8 cellular contexts compared by ENCODE assay signal in genomic region chr6:168370310-168370991, GRCh38. TPM values are rescaled to one million over a fixed set of nuclear protein-coding genes. Genes with fewer than 3 reads are reported as not detected.
DNase-seq lines count a peak whose midpoint lies in the region; ATAC-seq and TF ChIP-seq lines count a peak whose summit lies in the region.

No MANE protein-coding gene starts in this region.

- TF ChIP-seq RAD21 in HCT116 (IDR thresholded peaks at IDR 0.05; ENCODE audit: low read depth) = peak; percentile 96

- H3K4me2 ChIP-seq in HCT116 (ENCODE audit: low read length) = no peak overlapping the region; the same call in 1 of the 2 replicates

- H2AFZ ChIP-seq in HCT116 (ENCODE audit: low read depth, low read length, poor library complexity, severe bottlenecking) = peak overlapping the region; percentile 95

- no peak overlapping the region for H3K4me3 ChIP-seq in CD8-positive, alpha-beta memory T cell (ENCODE audit: low read length)
- H3K4me3 ChIP-seq in HCT116 (replicated peaks in 1 of 2; ENCODE audit: low read depth in 1 of 2, low read length in 2 of 2) (no peak overlapping the region), prostate gland (no peak overlapping the region), vagina (no peak overlapping the region)

- H3K27ac ChIP-seq in CD8-positive, alpha-beta memory T cell (ENCODE audit: low read depth, low read length) = no peak overlapping the region
- no peak overlapping the region for H3K27ac ChIP-seq in HCT116 (ENCODE audit: low read depth, low read length)
- no peak overlapping the region for H3K27ac ChIP-seq in prostate gland
- no peak overlapping the region for H3K27ac ChIP-seq in vagina

- TF ChIP-seq CTCF in HCT116 (IDR thresholded peaks at IDR 0.05 in 2 of 3, conservative IDR thresholded peaks at IDR 0.05 in 1 of 3; ENCODE audit: borderline replicate concordance in 1 of 3, insufficient read depth in 1 of 3, low read depth in 2 of 3, low read length in 2 of 3) (peak; percentile 84 to 87 (median 85)), prostate gland (IDR thresholded peaks at IDR 0.05) (peak; percentile 91 to 97 (median 96)), vagina (IDR thresholded peaks at IDR 0.05) (peak in 2 of 3 experiments; percentile 69 to 75)

- H3K36me3 ChIP-seq in CD8-positive, alpha-beta memory T cell (ENCODE audit: insufficient read depth, low read length) = no peaks in the 10 kb centered on the region
- H3K36me3 ChIP-seq in HCT116 (ENCODE audit: control insufficient read depth in 1 of 2, insufficient read depth in 2 of 2, low read length in 2 of 2) = no peaks in the 10 kb centered on the region
- no peaks in the 10 kb centered on the region for H3K36me3 ChIP-seq in prostate gland
- H3K36me3 ChIP-seq in vagina = no peaks in the 10 kb centered on the region

- no peaks in the 10 kb centered on the region for H3K27me3 ChIP-seq in CD8-positive, alpha-beta memory T cell (ENCODE audit: insufficient read depth, low read length, poor library complexity, severe bottlenecking)
- H3K27me3 ChIP-seq in HCT116 (ENCODE audit: insufficient read depth, low read length) (no peaks in the 10 kb centered on the region), prostate gland (replicated peaks; ENCODE audit: insufficient read depth) (no peaks in the 10 kb centered on the region), vagina (no peaks in the 10 kb centered on the region)

- ATAC-seq in HCT116 = peak; percentile 98
- no peak for ATAC-seq in GM21423 (IDR thresholded peaks at IDR 0.05; ENCODE audit: unreplicated experiment)

- H3K9me2 ChIP-seq in HCT116 (ENCODE audit: insufficient read depth) = no peaks in the 10 kb centered on the region

- H3K9me3 Mint-ChIP-seq in CD8-positive, alpha-beta memory T cell = peaks cover 0 to 6% (median 0%) of the 10 kb centered on the region in 5 donors
- H3K9me3 Mint-ChIP-seq in activated T-helper 1 cell treated with anti-CD3 and anti-CD28 coated beads, Interleukin-12 subunit alpha, Interleukin-12 subunit beta, Interleukin-2, Interleukin-4 antibody, amounts not matched to agents 30 ng/mL and 10 ng/mL and 1 ng/mL, durations not matched to agents 14 hours and 24 hours and 36 hours = no peaks in the 10 kb centered on the region

- DNase-seq in CD8-positive, alpha-beta memory T cell = peak in 3 of 5 donors; percentile 38 to 43 (median 40)
- peak; percentile 32 for DNase-seq in HCT116 (ENCODE audit: low read depth, low spot score)
- DNase-seq in OCI-M1 (lab: John Stamatoyannopoulos, UW) = peak; percentile 58
- peak; percentile 23 for DNase-seq in activated T-helper 1 cell treated with anti-CD3 and anti-CD28 coated beads, Interleukin-12 subunit alpha, Interleukin-12 subunit beta, Interleukin-2, Interleukin-4 antibody, amounts not matched to agents 30 ng/mL and 10 ng/mL and 1 ng/mL, durations not matched to agents 14 hours and 24 hours and 36 hours (ENCODE audit: low spot score)
- DNase-seq in globus pallidus (ENCODE audit: low spot score) = peak; percentile 42
- DNase-seq in prostate gland (ENCODE audit: low spot score) = peak; percentile 78
- no peak for DNase-seq in vagina (ENCODE audit: extremely low spot score in 2 of 2)

- RAD21 ChIA-PET in HCT116 (lab: Charles Lee; ENCODE audit: low non-redundant PET in 1 of 2, low total read pairs in 2 of 2, uncharacterized antibody in 2 of 2, unreplicated experiment in 2 of 2) = interaction anchor here in 1 of 2 experiments (1.1 kb wide), 1 partner anchor 495 kb away, joined by 3 read pairs; no protein-coding TSS in a partner anchor

- no peak overlapping the region for H3K9ac ChIP-seq in HCT116 (ENCODE audit: low read length)

- H4K20me1 ChIP-seq in HCT116 (ENCODE audit: insufficient read depth) = no peaks in the 10 kb centered on the region

- H3K27me3 Mint-ChIP-seq in CD8-positive, alpha-beta memory T cell = peaks cover 0 to 2% of the 10 kb centered on the region in 2 donors
- H3K27me3 Mint-ChIP-seq in activated T-helper 1 cell treated with anti-CD3 and anti-CD28 coated beads, Interleukin-12 subunit alpha, Interleukin-12 subunit beta, Interleukin-2, Interleukin-4 antibody, amounts not matched to agents 30 ng/mL and 10 ng/mL and 1 ng/mL, durations not matched to agents 14 hours and 24 hours and 36 hours (ENCODE audit: insufficient read depth) = peaks cover 3% of the 10 kb centered on the region

- no peak for TF ChIP-seq POLR2A in HCT116 (IDR thresholded peaks at IDR 0.05; ENCODE audit: borderline replicate concordance, extremely low read depth, insufficient read depth, insufficient read length)
- TF ChIP-seq POLR2A in prostate gland (IDR thresholded peaks at IDR 0.05) = no peak
- TF ChIP-seq POLR2A in vagina (IDR thresholded peaks at IDR 0.05) = no peak

- POLR2A ChIA-PET in CD8-positive, alpha-beta memory T cell (lab: Charles Lee) = no interaction called here
- POLR2A ChIA-PET in HCT116 (lab: Charles Lee) = no interaction called here

- 54% methylated on average over 43 of the region's 43 CpGs for WGBS in prostate gland

- no peak overlapping the region for H3K4me3 Mint-ChIP-seq in CD8-positive, alpha-beta memory T cell
- no peak overlapping the region for H3K4me3 Mint-ChIP-seq in activated T-helper 1 cell treated with anti-CD3 and anti-CD28 coated beads, Interleukin-12 subunit alpha, Interleukin-12 subunit beta, Interleukin-2, Interleukin-4 antibody, amounts not matched to agents 30 ng/mL and 10 ng/mL and 1 ng/mL, durations not matched to agents 14 hours and 24 hours and 36 hours

- H3K27ac Mint-ChIP-seq in CD8-positive, alpha-beta memory T cell = peak overlapping the region in 2 of 8 donors; percentile 47 to 60
- no peak overlapping the region for H3K27ac Mint-ChIP-seq in activated T-helper 1 cell treated with anti-CD3 and anti-CD28 coated beads, Interleukin-12 subunit alpha, Interleukin-12 subunit beta, Interleukin-2, Interleukin-4 antibody, amounts not matched to agents 30 ng/mL and 10 ng/mL and 1 ng/mL, durations not matched to agents 14 hours and 24 hours and 36 hours

- no peaks in the 10 kb centered on the region for H3K36me3 Mint-ChIP-seq in CD8-positive, alpha-beta memory T cell
- no peaks in the 10 kb centered on the region for H3K36me3 Mint-ChIP-seq in activated T-helper 1 cell treated with anti-CD3 and anti-CD28 coated beads, Interleukin-12 subunit alpha, Interleukin-12 subunit beta, Interleukin-2, Interleukin-4 antibody, amounts not matched to agents 30 ng/mL and 10 ng/mL and 1 ng/mL, durations not matched to agents 14 hours and 24 hours and 36 hours (ENCODE audit: low read depth)

- CTCF ChIA-PET in CD8-positive, alpha-beta memory T cell (lab: Charles Lee) = interaction anchor here (1.0 to 1.6 kb wide), 3 partner anchors 37 to 523 kb away, joined by 3 read pairs; no protein-coding TSS in a partner anchor
- CTCF ChIA-PET in HCT116 (lab: Charles Lee) = interaction anchor here (0.9 to 1.8 kb wide), 6 partner anchors 9 to 522 kb away, joined by 3 to 12 read pairs (median 4); no protein-coding TSS in a partner anchor

- BruUV-seq in HCT116 (replicated peaks; lab: Mats Ljungman, UMichigan) = no TSS peak

- no peaks in the 10 kb centered on the region for H3K4me1 ChIP-seq in CD8-positive, alpha-beta memory T cell (ENCODE audit: insufficient read depth, low read length)
- peaks cover 0 to 4% of the 10 kb centered on the region in 2 experiments; a peak in 1 of 4 replicates for H3K4me1 ChIP-seq in HCT116 (ENCODE audit: control insufficient read depth in 1 of 2, insufficient read depth in 2 of 2, low read length in 2 of 2)
- no peaks in the 10 kb centered on the region for H3K4me1 ChIP-seq in prostate gland (replicated peaks)
- H3K4me1 ChIP-seq in vagina = no peaks in the 10 kb centered on the region

- intact Hi-C loops in HCT116 (cut with micrococcal nuclease) = loop anchor here (1.0 to 2.0 kb wide), 3 partner anchors 288 to 514 kb away; no protein-coding TSS in a partner anchor
- intact Hi-C loops in activated T-helper 1 cell treated with anti-CD3 and anti-CD28 coated beads, Interleukin-12 subunit alpha, Interleukin-12 subunit beta, Interleukin-2, Interleukin-4 antibody, amounts not matched to agents 30 ng/mL and 10 ng/mL and 1 ng/mL, durations not matched to agents 14 hours and 24 hours and 36 hours (cut with micrococcal nuclease) = no loop called here
- intact Hi-C loops in prostate gland (cut with DNase I) = loop anchor here (1.0 to 10.0 kb wide), 4 partner anchors 72 to 514 kb away; partner anchors contain the start of gene SMOC2
- intact Hi-C loops in vagina (cut with DNase I) = no loop called here

- H3K4me1 Mint-ChIP-seq in CD8-positive, alpha-beta memory T cell = peaks cover 4 to 10% (median 8%) of the 10 kb centered on the region in 3 donors
- no peaks in the 10 kb centered on the region for H3K4me1 Mint-ChIP-seq in activated T-helper 1 cell treated with anti-CD3 and anti-CD28 coated beads, Interleukin-12 subunit alpha, Interleukin-12 subunit beta, Interleukin-2, Interleukin-4 antibody, amounts not matched to agents 30 ng/mL and 10 ng/mL and 1 ng/mL, durations not matched to agents 14 hours and 24 hours and 36 hours (ENCODE audit: low read depth)

- no peaks in the 10 kb centered on the region for H3K9me3 ChIP-seq in CD8-positive, alpha-beta memory T cell (ENCODE audit: low read length)
- H3K9me3 ChIP-seq in HCT116 (ENCODE audit: control insufficient read depth in 1 of 2, insufficient read depth in 1 of 2, low read depth in 1 of 2, low read length in 2 of 2) = no peaks in the 10 kb centered on the region
- no peaks in the 10 kb centered on the region for H3K9me3 ChIP-seq in prostate gland
- no peaks in the 10 kb centered on the region for H3K9me3 ChIP-seq in vagina

- no peaks in the 10 kb centered on the region for H3K79me2 ChIP-seq in HCT116 (ENCODE audit: insufficient read depth, low read length)

RNA-seq across cellular contexts. Expression of gene DACT2, which starts 50.9 kb away (rescaled TPM):
- not detected for total RNA-seq in CD8-positive, alpha-beta memory T cell
- not detected for polyA plus RNA-seq in CD8-positive, alpha-beta memory T cell
- not detected for total RNA-seq in HCT116 (2021; ENCODE audit: unreplicated experiment)
- not detected in 2 replicates for polyA plus RNA-seq in HCT116 (2012)
- 2.1 and 2.3 TPM in 2 replicates for total RNA-seq in activated T-helper 1 cell treated with anti-CD3 and anti-CD28 coated beads, Interleukin-12 subunit alpha, Interleukin-12 subunit beta, Interleukin-2, Interleukin-4 antibody, amounts not matched to agents 30 ng/mL and 10 ng/mL and 1 ng/mL, durations not matched to agents 14 hours and 24 hours and 36 hours
- total RNA-seq in prostate gland = 10 to 100 TPM; 22.1 to 28.1 TPM
- total RNA-seq in vagina = 1.5 TPM

Comparison
In these comparisons a context has a peak if more than half of its experiments do, and no peak if none do; other contexts are left out.
1. DNase-seq: peak in CD8-positive, alpha-beta memory T cell (3 of 5), HCT116 (single experiment), OCI-M1 (single experiment), activated T-helper 1 cell treated with anti-CD3 and anti-CD28 coated beads, Interleukin-12 subunit alpha, Interleukin-12 subunit beta, Interleukin-2, Interleukin-4 antibody, amounts not matched to agents 30 ng/mL and 10 ng/mL and 1 ng/mL, durations not matched to agents 14 hours and 24 hours and 36 hours (single experiment), globus pallidus (single experiment) and prostate gland (single experiment); none in vagina (0 of 2).
2. intact Hi-C loops: an anchor here in HCT116 (1.0 to 2.0 kb wide) and prostate gland (1.0 to 10.0 kb wide); none called in activated T-helper 1 cell treated with anti-CD3 and anti-CD28 coated beads, Interleukin-12 subunit alpha, Interleukin-12 subunit beta, Interleukin-2, Interleukin-4 antibody, amounts not matched to agents 30 ng/mL and 10 ng/mL and 1 ng/mL, durations not matched to agents 14 hours and 24 hours and 36 hours and vagina.
3. Peak in every context shown above with its lines, with median percentiles within 50 percentile points of each other: CTCF ChIP-seq.